In the genomic region with DNA sequence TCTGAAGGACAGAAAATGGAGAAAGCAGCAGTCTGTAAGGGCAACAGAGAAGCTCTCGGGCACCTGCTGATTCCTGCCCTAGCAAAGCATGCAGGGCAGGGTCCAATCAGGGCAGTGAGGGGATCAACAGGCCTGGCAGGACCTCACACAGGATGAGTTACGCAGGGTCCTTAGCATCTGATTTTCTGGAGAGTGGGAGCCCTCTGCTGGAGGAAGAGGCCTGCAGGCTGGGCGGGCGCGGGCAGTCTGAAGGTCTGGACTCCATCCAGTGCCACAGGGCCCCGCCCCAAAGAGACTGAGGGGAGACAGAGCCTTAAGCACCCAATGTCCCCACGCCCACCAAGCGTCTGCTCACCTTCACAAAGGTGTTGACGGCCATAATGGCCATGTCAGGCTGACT, we compare ENCODE assay signal across 8 cellular contexts. TPM values are rescaled to one million over a fixed set of nuclear protein-coding genes. Genes with fewer than 3 reads are reported as not detected.
DNase-seq lines count a peak whose midpoint lies in the region; ATAC-seq and TF ChIP-seq lines count a peak whose summit lies in the region.

No MANE protein-coding gene starts in this region.

- no peak overlapping the region for H3K18ac ChIP-seq in H9 (ENCODE audit: insufficient read length, low read depth, low read length)

- TF ChIP-seq CTCF in H9 (conservative IDR thresholded peaks at IDR 0.05), result peak; percentile 69
- peak; percentile 70 for TF ChIP-seq CTCF in SK-N-SH (IDR thresholded peaks at IDR 0.05)
- TF ChIP-seq CTCF in fibroblast of villous mesenchyme (IDR thresholded peaks at IDR 0.05; ENCODE audit: insufficient read depth, low read depth, low read length), result peak; percentile 78
- TF ChIP-seq CTCF in prostate gland (IDR thresholded peaks at IDR 0.05), result peak; percentile 43 to 79 (median 66)

- POLR2A ChIA-PET in SK-N-SH (lab: Yijun Ruan, JAX), result no interaction called here

- no peak overlapping the region for H3K4me3 Mint-ChIP-seq in H9
- H3K4me3 Mint-ChIP-seq in activated naive CD8-positive, alpha-beta T cell treated with anti-CD3 and anti-CD28 coated beads for 36 hours, result no peak overlapping the region

- DNase-seq in H9, result peak; percentile 69
- peak; percentile 81 for DNase-seq in SK-N-SH
- DNase-seq in fibroblast of villous mesenchyme (ENCODE audit: low read depth), result peak; percentile 69
- peak; percentile 64 for DNase-seq in prostate gland (ENCODE audit: low spot score)
- no peak for DNase-seq in OCI-M2 (lab: John Stamatoyannopoulos, UW; ENCODE audit: unreplicated experiment)
- DNase-seq in activated effector memory CD4-positive, alpha-beta T cell treated with Interleukin-2 at 50 U/mL for 16 hours, result no peak
- no peak for DNase-seq in activated naive CD8-positive, alpha-beta T cell treated with anti-CD3 and anti-CD28 coated beads for 36 hours

- H2AK5ac ChIP-seq in H9 (ENCODE audit: insufficient read length, low read length), result no peak overlapping the region

- H3K9me3 ChIP-seq in H9 (ENCODE audit: control insufficient read depth, low read depth, low read length) (no peaks in the 10 kb centered on the region), SK-N-SH (no peaks in the 10 kb centered on the region), prostate gland (no peaks in the 10 kb centered on the region)

- no peaks in the 10 kb centered on the region for H3K4me1 ChIP-seq in H9 (ENCODE audit: insufficient read depth, low read length)
- peaks cover 0 to 4% of the 10 kb centered on the region in 2 experiments; a peak in 1 of 4 replicates for H3K4me1 ChIP-seq in SK-N-SH (ENCODE audit: control insufficient read depth in 1 of 2, insufficient read depth in 2 of 2, low read depth in 1 of 2, low read length in 1 of 2)
- peaks cover 10% of the 10 kb centered on the region for H3K4me1 ChIP-seq in prostate gland (replicated peaks)

- TF ChIP-seq RAD21 in SK-N-SH (IDR thresholded peaks at IDR 0.05; ENCODE audit: low read length), result peak; percentile 83

- H2AFZ ChIP-seq in H9 (ENCODE audit: low read length), result no peak overlapping the region
- no peak overlapping the region for H2AFZ ChIP-seq in SK-N-SH (ENCODE audit: low read depth)

- H2BK15ac ChIP-seq in H9 (ENCODE audit: low read depth, low read length), result no peak overlapping the region

- no peaks in the 10 kb centered on the region for H3F3A ChIP-seq in SK-N-SH (replicated peaks; ENCODE audit: insufficient read depth)

- H3K14ac ChIP-seq in H9 (ENCODE audit: insufficient read depth, low read length), result no peak overlapping the region

- no peaks in the 10 kb centered on the region for H3K9me3 Mint-ChIP-seq in H9
- no peaks in the 10 kb centered on the region for H3K9me3 Mint-ChIP-seq in activated naive CD8-positive, alpha-beta T cell treated with anti-CD3 and anti-CD28 coated beads for 36 hours

- no peaks in the 10 kb centered on the region for H3K4me1 Mint-ChIP-seq in H9
- no peaks in the 10 kb centered on the region for H3K4me1 Mint-ChIP-seq in activated naive CD8-positive, alpha-beta T cell treated with anti-CD3 and anti-CD28 coated beads for 36 hours

- H3K27ac ChIP-seq in H9 (ENCODE audit: insufficient read length, low read depth, low read length) (no peak overlapping the region), SK-N-SH (ENCODE audit: low read depth in 2 of 2, low read length in 1 of 2) (no peak overlapping the region), prostate gland (peak overlapping the region; percentile 37 to 66)

- H3K4me3 ChIP-seq in SK-N-SH (ENCODE audit: low read depth in 2 of 2, low read length in 1 of 2), result no peak overlapping the region; a peak in 1 of 4 replicates
- no peak overlapping the region for H3K4me3 ChIP-seq in fibroblast of villous mesenchyme (ENCODE audit: low read depth, low read length)
- no peak overlapping the region for H3K4me3 ChIP-seq in prostate gland

- H3K36me3 Mint-ChIP-seq in H9 (ENCODE audit: insufficient read depth in 1 of 3, low read depth in 3 of 3), result peaks cover 14 to 61% (median 28%) of the 10 kb centered on the region in 3 experiments; a peak in 6 of 7 replicates
- H3K36me3 Mint-ChIP-seq in activated naive CD8-positive, alpha-beta T cell treated with anti-CD3 and anti-CD28 coated beads for 36 hours, result peaks cover 10% of the 10 kb centered on the region

- CTCF ChIA-PET in SK-N-SH (lab: Yijun Ruan, JAX), result interaction anchor here (0.6 to 8.0 kb wide), 34 partner anchors 8 to 1311 kb away, joined by 3 to 63 read pairs (median 4); a partner anchor contains a TSS

- H3K4ac ChIP-seq in H9 (ENCODE audit: low read depth, low read length), result no peak overlapping the region

- H4K20me1 ChIP-seq in H9 (ENCODE audit: control insufficient read depth, insufficient read depth, insufficient read length) (no peaks in the 10 kb centered on the region), SK-N-SH (ENCODE audit: insufficient read depth) (no peaks in the 10 kb centered on the region)

- no peaks in the 10 kb centered on the region for H3K79me2 ChIP-seq in H9 (ENCODE audit: insufficient read depth, low read length)
- H3K79me2 ChIP-seq in SK-N-SH (ENCODE audit: insufficient read depth), result no peaks in the 10 kb centered on the region

- H3K23ac ChIP-seq in H9 (ENCODE audit: insufficient read length, low read depth, low read length), result no peak overlapping the region

- no peaks in the 10 kb centered on the region for H3K23me2 ChIP-seq in H9 (ENCODE audit: insufficient read length, low read depth, low read length, poor library complexity, severe bottlenecking)

- H2BK20ac ChIP-seq in H9 (ENCODE audit: low read depth, low read length, poor library complexity, severe bottlenecking), result no peak overlapping the region

- H3K36me3 ChIP-seq in SK-N-SH (replicated peaks in 1 of 2; ENCODE audit: control insufficient read depth in 1 of 2, insufficient read depth in 2 of 2, low read length in 1 of 2) (peaks cover 27 to 31% of the 10 kb centered on the region in 2 experiments), prostate gland (peaks cover 2 to 5% of the 10 kb centered on the region in 2 donors)

- no peak overlapping the region for H4K8ac ChIP-seq in H9 (replicated peaks; ENCODE audit: insufficient read length, low read depth, low read length)

- no peaks in the 10 kb centered on the region for H3K9me2 ChIP-seq in SK-N-SH

- no peaks in the 10 kb centered on the region for H3K27me3 Mint-ChIP-seq in H9 (ENCODE audit: low read depth)
- H3K27me3 Mint-ChIP-seq in activated naive CD8-positive, alpha-beta T cell treated with anti-CD3 and anti-CD28 coated beads for 36 hours, result no peaks in the 10 kb centered on the region

- no peaks in the 10 kb centered on the region for H3K27me3 ChIP-seq in H9 (ENCODE audit: insufficient read depth, low read length)
- no peaks in the 10 kb centered on the region for H3K27me3 ChIP-seq in SK-N-SH (ENCODE audit: insufficient read depth)
- H3K27me3 ChIP-seq in prostate gland (replicated peaks; ENCODE audit: insufficient read depth), result no peaks in the 10 kb centered on the region

- H4K5ac ChIP-seq in H9 (ENCODE audit: insufficient read length, low read depth, low read length), result no peak overlapping the region

- H2BK120ac ChIP-seq in H9 (ENCODE audit: low read depth, low read length, poor library complexity, severe bottlenecking), result no peak overlapping the region

- H3T11ph ChIP-seq in H9 (ENCODE audit: low read length), result no peak overlapping the region

- H2BK5ac ChIP-seq in H9 (ENCODE audit: insufficient read length, low read length), result no peak overlapping the region

- no peak for ATAC-seq in HG03432 (IDR thresholded peaks at IDR 0.05; ENCODE audit: unreplicated experiment)

- H4K91ac ChIP-seq in H9 (ENCODE audit: insufficient read length, low read depth, low read length), result no peak overlapping the region

- no peak overlapping the region for H2BK12ac ChIP-seq in H9 (ENCODE audit: insufficient read length, low read depth, low read length)

- TF ChIP-seq EP300 in SK-N-SH (IDR thresholded peaks at IDR 0.05; ENCODE audit: borderline replicate concordance in 1 of 2, low read depth in 1 of 2, low read length in 1 of 2), result no peak

- TF ChIP-seq POLR2A in prostate gland (IDR thresholded peaks at IDR 0.05), result no peak

- H3K27ac Mint-ChIP-seq in H9, result no peak overlapping the region; a peak in 1 of 7 replicates
- H3K27ac Mint-ChIP-seq in activated naive CD8-positive, alpha-beta T cell treated with anti-CD3 and anti-CD28 coated beads for 36 hours, result no peak overlapping the region

- H3K56ac ChIP-seq in H9 (ENCODE audit: insufficient read length, low read depth, low read length), result no peak overlapping the region

- H3K4me2 ChIP-seq in H9 (ENCODE audit: insufficient read depth, insufficient read length, low read length) (no peak overlapping the region), SK-N-SH (no peak overlapping the region)

- H3K9ac ChIP-seq in H9 (ENCODE audit: extremely low read depth, insufficient read length, low read length) (no peak overlapping the region), SK-N-SH (no peak overlapping the region)

- H3K79me1 ChIP-seq in H9 (ENCODE audit: insufficient read depth, low read depth, low read length, poor library complexity, severe bottlenecking), result no peaks in the 10 kb centered on the region

- intact Hi-C loops in prostate gland (cut with DNase I), result loop anchor here (2.0 kb wide), 1 partner anchor 53 kb away; a partner anchor contains a TSS

- no CpG with 5 or more reads among the region's 9 CpGs for WGBS in H9 (ENCODE audit: extremely low coverage, insufficient read length, low lambda C conversion rate)
- WGBS in SK-N-SH (ENCODE audit: low lambda C conversion rate), result 43% methylated on average over 8 of the region's 9 CpGs
- WGBS in prostate gland, result 37% methylated on average over 9 of the region's 9 CpGs

RNA-seq across cellular contexts. Expression of a gene that starts 28.9 kb away (rescaled TPM):
- total RNA-seq in H9 (2021), result 64.0 and 67.4 TPM in 2 replicates
- 40.4 and 51.9 TPM in 2 replicates for polyA plus RNA-seq in SK-N-SH (2012; rRNA removed)
- 24.9 and 35.1 TPM in 2 replicates for polyA plus RNA-seq in SK-N-SH (2012; cell fraction: cytosol; rRNA removed)
- 63.9 and 70.3 TPM in 2 replicates for polyA plus RNA-seq in SK-N-SH (2012; cell fraction: nucleus; rRNA removed)
- 64.7 and 65.6 TPM in 2 replicates for total RNA-seq in fibroblast of villous mesenchyme
- 100 to 1,000 TPM; 104 to 143 TPM for total RNA-seq in prostate gland
- 10 to 100 TPM; 66.5 to 72.0 TPM for total RNA-seq in activated naive CD8-positive, alpha-beta T cell treated with anti-CD3 and anti-CD28 coated beads for 36 hours

RNA-seq across cellular contexts. Expression of a gene that starts 44.0 kb away (rescaled TPM):
- total RNA-seq in H9 (2021) (0.90 and 0.92 TPM in 2 replicates), fibroblast of villous mesenchyme (0.86 TPM in 1 of 2 replicates, not detected in the other), prostate gland (10 to 100 TPM in 1 of 2 donors, 1 to 10 TPM in 1; 9.2 to 15.1 TPM)
- 0.18 and 0.36 TPM in 2 replicates for polyA plus RNA-seq in SK-N-SH (2012; rRNA removed)
- 0.04 TPM in 1 of 2 replicates, not detected in the other for polyA plus RNA-seq in SK-N-SH (2012; cell fraction: cytosol; rRNA removed)
- polyA plus RNA-seq in SK-N-SH (2012; cell fraction: nucleus; rRNA removed), result 2.7 and 4.2 TPM in 2 replicates
- total RNA-seq in activated naive CD8-positive, alpha-beta T cell treated with anti-CD3 and anti-CD28 coated beads for 36 hours, result under 1 TPM in 1 of 2 experiments, not detected in 1; 0.58 TPM

RNA-seq across cellular contexts. Expression of a gene that starts 53.0 kb away (rescaled TPM):
- 8.0 and 8.1 TPM in 2 replicates for total RNA-seq in H9 (2021)
- 16.8 and 21.8 TPM in 2 replicates for polyA plus RNA-seq in SK-N-SH (2012; rRNA removed)
- 9.2 and 14.9 TPM in 2 replicates for polyA plus RNA-seq in SK-N-SH (2012; cell fraction: cytosol; rRNA removed)
- 40.3 and 60.8 TPM in 2 replicates for polyA plus RNA-seq in SK-N-SH (2012; cell fraction: nucleus; rRNA removed)
- total RNA-seq in fibroblast of villous mesenchyme, result 16.4 and 18.4 TPM in 2 replicates
- 100 to 1,000 TPM in 1 of 2 donors, 10 to 100 TPM in 1; 85.8 to 159 TPM for total RNA-seq in prostate gland
- total RNA-seq in activated naive CD8-positive, alpha-beta T cell treated with anti-CD3 and anti-CD28 coated beads for 36 hours, result 1 to 10 TPM; 1.1 to 1.4 TPM

Comparison
In these comparisons a context has a peak if more than half of its experiments do, and no peak if none do; other contexts are left out.
1. DNase-seq: peak in H9 (single experiment), SK-N-SH (single experiment), fibroblast of villous mesenchyme (single experiment) and prostate gland (single experiment); none in OCI-M2 (single experiment), activated effector memory CD4-positive, alpha-beta T cell treated with Interleukin-2 at 50 U/mL for 16 hours (single experiment) and activated naive CD8-positive, alpha-beta T cell treated with anti-CD3 and anti-CD28 coated beads for 36 hours (single experiment).
2. H3K27ac ChIP-seq: peak in prostate gland (2 of 2); none in H9 (single experiment) and SK-N-SH (0 of 2).
3. Peak in every context shown above with its lines, with median percentiles within 50 percentile points of each other: CTCF ChIP-seq.